10 cellular contexts compared by ENCODE assay signal in the genomic region with DNA sequence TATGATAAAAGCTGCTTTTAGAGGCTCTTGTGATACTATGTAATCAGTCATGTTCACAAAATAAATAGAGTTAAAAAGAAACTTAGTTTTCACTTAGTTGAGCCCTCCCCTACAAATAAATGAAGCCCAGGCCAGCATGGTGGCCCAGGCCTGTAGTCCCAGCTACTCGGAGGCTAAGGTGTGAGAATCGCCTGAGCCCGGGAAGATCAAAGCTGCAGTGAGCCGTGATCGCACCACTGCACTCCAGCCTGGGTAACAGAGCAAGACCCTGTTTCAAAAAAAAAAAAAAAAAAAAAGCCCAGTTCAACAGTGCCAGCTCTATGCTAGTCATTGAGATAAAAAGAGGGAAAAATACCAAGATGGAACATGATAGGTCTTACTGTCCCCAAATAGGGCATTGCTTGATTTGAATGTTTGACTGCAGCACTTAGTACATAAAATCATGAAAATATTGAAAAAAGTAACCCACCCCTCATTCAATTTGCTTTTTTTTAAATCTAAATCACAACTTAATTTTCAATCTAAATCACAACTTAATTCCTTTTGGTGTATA. TPM values are rescaled to one million over a fixed set of nuclear protein-coding genes. Genes with fewer than 3 reads are reported as not detected.
A peak's percentile ranks its signal among the peaks of the same experiment; 100 is the strongest.
DNase-seq lines count a peak whose midpoint lies in the region; ATAC-seq, FAIRE-seq and TF ChIP-seq lines count a peak whose summit lies in the region.
"Had no signal": no experiment of that assay in that cellular context is flagged by ENCODE, and none has a peak within 500 bp of the region (broad histone marks: within the 10 kb centered on the region; RNA-seq: fewer than 3 reads in every experiment).

No MANE protein-coding gene starts in this region.

- H2AK9ac ChIP-seq in IMR-90 (replicated peaks; ENCODE audit: low read depth, low read length, poor library complexity): no peak overlapping the region

- no peak for DNase-seq in CD4-positive, CD25-positive, alpha-beta regulatory T cell
- DNase-seq in IMR-90 (no peak), pancreas (no peak), 8988T (no peak), NCI-H2196 treated with DMSO at 0.1 percent for 48 hours (lab: John Stamatoyannopoulos, UW; ENCODE audit: unreplicated experiment) (no peak)
- DNase-seq: activated T-cell treated with anti-CD3 and anti-CD28 coated beads, Interleukin-2, amount 50 U/mL, for 1 hour; stimulated activated naive CD4-positive, alpha-beta T cell treated with Interleukin-2 at 50 U/mL for 16 hours had no signal

- no peak overlapping the region for H2BK20ac ChIP-seq in IMR-90 (ENCODE audit: low read depth, low read length)

- H3K9ac ChIP-seq in IMR-90 (ENCODE audit: low read depth, low read length) (no peak overlapping the region), endocrine pancreas (ENCODE audit: control insufficient read depth, insufficient read depth, low read length) (peak overlapping the region; percentile 99)

- H2BK120ac ChIP-seq in IMR-90 (ENCODE audit: low read depth, low read length): no peak overlapping the region

- POLR2A ChIA-PET in IMR-90 (lab: Charles Lee; ENCODE audit: unreplicated experiment): no interaction called here

- H4K5ac ChIP-seq in IMR-90 (ENCODE audit: low read depth, low read length): no peak overlapping the region

- intact Hi-C loops in IMR-90 (cut with micrococcal nuclease): loop anchor here (5.0 kb wide), 1 partner anchor 410 kb away; no protein-coding TSS in a partner anchor
- intact Hi-C loops in pancreas (cut with DNase I): loop anchor here in 1 of 3 donors (5.0 kb wide), 1 partner anchor 415 kb away; no protein-coding TSS in a partner anchor

- H3K4me3 ChIP-seq in CD4-positive, CD25-positive, alpha-beta regulatory T cell (ENCODE audit: low read depth, low read length): peak overlapping the region; percentile 96
- H3K4me3 ChIP-seq in IMR-90 (ENCODE audit: insufficient read depth, low read depth, low read length) (peak overlapping the region; percentile 80; the same call in 1 of the 2 replicates), endocrine pancreas (ENCODE audit: control insufficient read depth, insufficient read depth, low read length) (peak overlapping the region; percentile 86), pancreas (peak overlapping the region in 3 of 4 donors; percentile 46 to 90 (median 88))

- no peak overlapping the region for H4K8ac ChIP-seq in IMR-90 (ENCODE audit: low read depth in 2 of 2, low read length in 2 of 2)

- no peak overlapping the region for H2BK5ac ChIP-seq in IMR-90 (ENCODE audit: low read depth, low read length, poor library complexity, severe bottlenecking)

- no peak overlapping the region for H4K91ac ChIP-seq in IMR-90 (ENCODE audit: insufficient read depth, low read depth, low read length)

- peaks cover 28 to 47% (median 43%) of the 10 kb centered on the region in 4 donors for H3K4me1 Mint-ChIP-seq in CD4-positive, CD25-positive, alpha-beta regulatory T cell

- TF ChIP-seq CTCF in IMR-90 (conservative IDR thresholded peaks at IDR 0.05; ENCODE audit: low read depth, low read length) (no peak), pancreas (IDR thresholded peaks at IDR 0.05) (no peak)

- no peak overlapping the region for H3K4ac ChIP-seq in IMR-90 (ENCODE audit: low read depth, low read length)

- H2AFZ ChIP-seq in IMR-90 (replicated peaks; ENCODE audit: low read length, poor library complexity): no peak overlapping the region

- H3K9me1 ChIP-seq in IMR-90 (ENCODE audit: insufficient read depth, low read length): peaks cover 2% of the 10 kb centered on the region; the same call in 1 of the 2 replicates

- dilution Hi-C loops in IMR-90 (cut with HindIII; ENCODE audit: low sequenced_read_pairs, unreplicated experiment): no loop called here

- no peaks in the 10 kb centered on the region for H3K9me3 Mint-ChIP-seq in CD4-positive, CD25-positive, alpha-beta regulatory T cell

- TF ChIP-seq POLR2A in IMR-90 (IDR thresholded peaks at IDR 0.05; ENCODE audit: low read depth, low read length): no peak

- no peak for ATAC-seq in CD4-positive, CD25-positive, alpha-beta regulatory T cell (ENCODE audit: low read depth in 2 of 2)
- ATAC-seq in IMR-90 (ENCODE audit: low read depth) (no peak), pancreas (no peak), HG03025 (IDR thresholded peaks at IDR 0.05; ENCODE audit: low FRiP score, unreplicated experiment) (no peak), HG02610 (IDR thresholded peaks at IDR 0.05; ENCODE audit: unreplicated experiment) (no peak)

- H3K4me2 ChIP-seq in IMR-90 (ENCODE audit: low read depth, low read length): peak overlapping the region; percentile 95

- CTCF ChIA-PET in IMR-90 (lab: Yijun Ruan, JAX): interaction anchor here (0.6 to 1.0 kb wide), 2 partner anchors 88 to 491 kb away, joined by 3 to 4 read pairs; no protein-coding TSS in a partner anchor

- no peak overlapping the region for H3K56ac ChIP-seq in IMR-90 (ENCODE audit: extremely low read depth, insufficient read depth, low read length)

- H2AK5ac ChIP-seq in IMR-90 (ENCODE audit: low read depth, low read length): no peak overlapping the region

- WGBS in IMR-90 (ENCODE audit: extremely low coverage in 2 of 2, insufficient read length in 1 of 2), 2 experiments: no CpG with 5 or more reads among the region's 5 CpGs
- 40 to 53% methylated on average over 5 of the region's 5 CpGs for WGBS in pancreas, 2 donors

- FAIRE-seq in pancreas (lab: Jason Lieb, UNC): no peak

- H4K20me1 ChIP-seq in IMR-90 (ENCODE audit: insufficient read depth, low read length): no peaks in the 10 kb centered on the region

- no peaks in the 10 kb centered on the region for H3K27me3 ChIP-seq in CD4-positive, CD25-positive, alpha-beta regulatory T cell (ENCODE audit: control insufficient read depth, insufficient read depth, low read length)
- H3K27me3 ChIP-seq in IMR-90 (ENCODE audit: control insufficient read depth, insufficient read depth, low read length): no peaks in the 10 kb centered on the region; the same call in 1 of the 2 replicates
- no peaks in the 10 kb centered on the region for H3K27me3 ChIP-seq in endocrine pancreas (ENCODE audit: control insufficient read depth, insufficient read depth, low read length)
- H3K27me3 ChIP-seq in pancreas: no peaks in the 10 kb centered on the region

- peaks cover 54% of the 10 kb centered on the region for H3K4me1 ChIP-seq in CD4-positive, CD25-positive, alpha-beta regulatory T cell (ENCODE audit: control insufficient read depth, insufficient read depth, low read length, poor library complexity, severe bottlenecking)
- peaks cover 4% of the 10 kb centered on the region; the same call in 1 of the 2 replicates for H3K4me1 ChIP-seq in IMR-90 (ENCODE audit: control insufficient read depth, insufficient read depth, low read length)
- peaks cover 10% of the 10 kb centered on the region for H3K4me1 ChIP-seq in endocrine pancreas (ENCODE audit: control insufficient read depth, insufficient read depth, low read length)
- H3K4me1 ChIP-seq in pancreas: peaks cover 7 to 13% (median 11%) of the 10 kb centered on the region in 3 donors

- no peaks in the 10 kb centered on the region for H3K9me3 ChIP-seq in CD4-positive, CD25-positive, alpha-beta regulatory T cell (ENCODE audit: control insufficient read depth in 2 of 2, low read length in 2 of 2)
- H3K9me3 ChIP-seq in IMR-90 (ENCODE audit: control insufficient read depth, insufficient read depth, low read length) (no peaks in the 10 kb centered on the region), endocrine pancreas (ENCODE audit: control insufficient read depth, low read length) (no peaks in the 10 kb centered on the region), pancreas (no peaks in the 10 kb centered on the region)

- H3K14ac ChIP-seq in IMR-90 (replicated peaks; ENCODE audit: low read depth, low read length): no peak overlapping the region

- H3K27ac Mint-ChIP-seq in CD4-positive, CD25-positive, alpha-beta regulatory T cell: peak overlapping the region in 1 of 3 donors; percentile 56

- peaks cover 23% of the 10 kb centered on the region for H3K36me3 Mint-ChIP-seq in CD4-positive, CD25-positive, alpha-beta regulatory T cell

- peaks cover 14 to 34% of the 10 kb centered on the region in 2 experiments for H3K79me1 ChIP-seq in IMR-90 (ENCODE audit: low read depth in 1 of 2, low read length in 2 of 2)

- H3K27me3 Mint-ChIP-seq in CD4-positive, CD25-positive, alpha-beta regulatory T cell: no peaks in the 10 kb centered on the region

- no peak for TF ChIP-seq RAD21 in IMR-90 (IDR thresholded peaks at IDR 0.05; ENCODE audit: low read length)

- H3K27ac ChIP-seq in CD4-positive, CD25-positive, alpha-beta regulatory T cell (ENCODE audit: insufficient read depth, low read length, poor library complexity, severe bottlenecking): no peak overlapping the region
- H3K27ac ChIP-seq in IMR-90 (ENCODE audit: insufficient read depth, low read length) (no peak overlapping the region), pancreas (no peak overlapping the region)

- H3K4me3 Mint-ChIP-seq in CD4-positive, CD25-positive, alpha-beta regulatory T cell: no peak overlapping the region

- H2BK15ac ChIP-seq in IMR-90 (ENCODE audit: low read depth, low read length): no peak overlapping the region

- no TSS peak for BruUV-seq in IMR-90 (replicated peaks; lab: Mats Ljungman, UMichigan)

- no peak overlapping the region for H3K18ac ChIP-seq in IMR-90 (ENCODE audit: low read depth, low read length)

- peak overlapping the region; percentile 74; the same call in 1 of the 2 replicates for H3K23ac ChIP-seq in IMR-90 (ENCODE audit: low read depth, low read length)

- in situ Hi-C loops in IMR-90 (cut with MboI; ENCODE audit: low sequenced_read_pairs): no loop called here

- peaks cover 29% of the 10 kb centered on the region for H3K36me3 ChIP-seq in CD4-positive, CD25-positive, alpha-beta regulatory T cell (ENCODE audit: control insufficient read depth, insufficient read depth, low read length)
- peaks cover 9% of the 10 kb centered on the region for H3K36me3 ChIP-seq in IMR-90 (ENCODE audit: control insufficient read depth, insufficient read depth, low read length)
- H3K36me3 ChIP-seq in endocrine pancreas (ENCODE audit: control insufficient read depth, insufficient read depth, low read length): no peaks in the 10 kb centered on the region
- peaks cover 0 to 7% (median 2%) of the 10 kb centered on the region in 3 donors for H3K36me3 ChIP-seq in pancreas

RNA-seq across cellular contexts. Expression of gene ASNSD1, which starts 1.5 kb away (rescaled TPM):
- total RNA-seq in CD4-positive, CD25-positive, alpha-beta regulatory T cell: 46.3 TPM
- polyA plus RNA-seq in CD4-positive, CD25-positive, alpha-beta regulatory T cell: 10 to 100 TPM; 50.1 to 84.5 (median 61.6) TPM
- 35.7 and 67.5 TPM in 2 replicates for total RNA-seq in IMR-90 (2012; rRNA removed)
- polyA plus RNA-seq in IMR-90 (2012; rRNA removed): 20.0 and 29.1 TPM in 2 replicates
- 8.7 and 10.1 TPM in 2 replicates for polyA plus RNA-seq in IMR-90 (2012; cell fraction: cytosol; rRNA removed)
- 3.1 and 9.5 TPM in 2 replicates for polyA plus RNA-seq in IMR-90 (2012; cell fraction: nucleus; rRNA removed; ENCODE audit: low replicate concordance)
- 10 to 100 TPM; 12.6 to 16.2 (median 15.5) TPM for total RNA-seq in pancreas
- polyA plus RNA-seq in pancreas: 10 to 100 TPM; 14.0 to 22.8 TPM

RNA-seq across cellular contexts. Expression of gene ANKAR, which starts 11.7 kb away (rescaled TPM):
- total RNA-seq in CD4-positive, CD25-positive, alpha-beta regulatory T cell: 10.4 TPM
- 1 to 10 TPM; 4.6 to 7.8 (median 5.8) TPM for polyA plus RNA-seq in CD4-positive, CD25-positive, alpha-beta regulatory T cell
- total RNA-seq in IMR-90 (2012; rRNA removed): 2.2 and 4.4 TPM in 2 replicates
- 0.96 and 1.1 TPM in 2 replicates for polyA plus RNA-seq in IMR-90 (2012; rRNA removed)
- 0.25 and 0.53 TPM in 2 replicates for polyA plus RNA-seq in IMR-90 (2012; cell fraction: cytosol; rRNA removed)
- 0.66 and 3.6 TPM in 2 replicates for polyA plus RNA-seq in IMR-90 (2012; cell fraction: nucleus; rRNA removed; ENCODE audit: low replicate concordance)
- 1 to 10 TPM; 4.0 to 8.9 (median 6.3) TPM for total RNA-seq in pancreas
- polyA plus RNA-seq in pancreas: 1 to 10 TPM; 3.1 to 4.7 TPM
